6 cellular contexts compared by ENCODE assay signal in genomic region chr1:46953847-46954246, GRCh38. TPM values are rescaled to one million over a fixed set of nuclear protein-coding genes. Genes with fewer than 3 reads are reported as not detected.
"Had no signal": no experiment of that assay in that cellular context is flagged by ENCODE, and none has a peak within 500 bp of the region (broad histone marks: within the 10 kb centered on the region; RNA-seq: fewer than 3 reads in every experiment).

No MANE protein-coding gene starts in this region.

RNA-seq across cellular contexts. Expression of gene CYP4A11, which starts 12.6 kb away (rescaled TPM):
- total RNA-seq: thoracic aorta, thyroid gland, transverse colon, ureter, urinary bladder, vagina had no signal
